ENCODE assay signal across 9 cellular contexts in genomic region chr12:85468356-85469157, GRCh38.
DNase-seq lines count a peak whose midpoint lies in the region; ATAC-seq and TF ChIP-seq lines count a peak whose summit lies in the region.
"Had no signal": no experiment of that assay in that cellular context is flagged by ENCODE, and none has a peak within 500 bp of the region (broad histone marks: within the 10 kb centered on the region; RNA-seq: fewer than 3 reads in every experiment).

No MANE protein-coding gene starts in this region.

- peak overlapping the region; percentile 59 for H3K27ac Mint-ChIP-seq in MCF 10A (ENCODE audit: low read depth, unreplicated experiment)
- H3K27ac Mint-ChIP-seq: CD4-positive, CD25-positive, alpha-beta regulatory T cell had no signal

- peaks cover 21% of the 10 kb centered on the region for H3K4me1 Mint-ChIP-seq in MCF 10A (ENCODE audit: insufficient read depth, unreplicated experiment)

- no peaks in the 10 kb centered on the region for H3K9me3 ChIP-seq in Peyer's patch
- no peaks in the 10 kb centered on the region for H3K9me3 ChIP-seq in skeletal muscle tissue (ENCODE audit: control insufficient read depth in 3 of 3, low read length in 3 of 3)

- no peaks in the 10 kb centered on the region for H3K9me3 Mint-ChIP-seq in MCF 10A (ENCODE audit: unreplicated experiment)

- H3K4me1 ChIP-seq in Peyer's patch, result no peaks in the 10 kb centered on the region
- H3K4me1 ChIP-seq in skeletal muscle tissue (ENCODE audit: control insufficient read depth in 3 of 3, insufficient read depth in 3 of 3, low read length in 3 of 3), result no peaks in the 10 kb centered on the region

- POLR2A ChIA-PET in MCF 10A (lab: Yijun Ruan, JAX), result interaction anchor here (0.6 to 1.0 kb wide), 3 partner anchors 407 to 1948 kb away, joined by 4 read pairs; no protein-coding TSS in a partner anchor

- no peaks in the 10 kb centered on the region for H3K36me3 ChIP-seq in Peyer's patch
- H3K36me3 ChIP-seq in skeletal muscle tissue (ENCODE audit: control insufficient read depth in 3 of 3, insufficient read depth in 3 of 3, low read length in 3 of 3), result no peaks in the 10 kb centered on the region

- H3K4me3 Mint-ChIP-seq in MCF 10A (ENCODE audit: unreplicated experiment), result peak overlapping the region; percentile 69

- no peak for TF ChIP-seq POLR2A in Peyer's patch (IDR thresholded peaks at IDR 0.05)

- intact Hi-C loops in MCF 10A (cut with micrococcal nuclease), result loop anchor here (1.0 to 5.0 kb wide), 4 partner anchors 109 to 452 kb away; no protein-coding TSS in a partner anchor

- H3K27me3 ChIP-seq in Peyer's patch, result no peaks in the 10 kb centered on the region
- H3K27me3 ChIP-seq in skeletal muscle tissue (ENCODE audit: control insufficient read depth in 3 of 3, insufficient read depth in 3 of 3, low read length in 3 of 3), result no peaks in the 10 kb centered on the region

- no peak overlapping the region for H3K27ac ChIP-seq in Peyer's patch
- H3K27ac ChIP-seq in skeletal muscle tissue (ENCODE audit: low read depth, low read length), result no peak overlapping the region

- no TSS peak for BruUV-seq in MCF 10A (replicated peaks; lab: Mats Ljungman, UMichigan)

- H3K4me3 ChIP-seq in Peyer's patch, result peak overlapping the region in 3 of 4 donors; percentile 13 to 44 (median 21)
- peak overlapping the region; percentile 36 to 55 (median 51) for H3K4me3 ChIP-seq in skeletal muscle tissue (ENCODE audit: low read length in 3 of 3)

- ATAC-seq in GM21529 (IDR thresholded peaks at IDR 0.05; ENCODE audit: unreplicated experiment), result peak; percentile 96

- H3K36me3 Mint-ChIP-seq in MCF 10A (ENCODE audit: insufficient read depth, unreplicated experiment), result no peaks in the 10 kb centered on the region
- H3K36me3 Mint-ChIP-seq: CD4-positive, CD25-positive, alpha-beta regulatory T cell had no signal

- no peaks in the 10 kb centered on the region for H3K27me3 Mint-ChIP-seq in MCF 10A (ENCODE audit: insufficient read depth, unreplicated experiment)
- H3K27me3 Mint-ChIP-seq: CD4-positive, CD25-positive, alpha-beta regulatory T cell had no signal

- CTCF ChIA-PET in MCF 10A (lab: Yijun Ruan, JAX), result interaction anchor here (0.5 to 3.6 kb wide), 40 partner anchors 11 to 1247 kb away, joined by 3 to 40 read pairs (median 4); partner anchors contain the start of gene NTS

- peak in 4 of 6 experiments; percentile 57 to 88 (median 82) for TF ChIP-seq CTCF in Peyer's patch (IDR thresholded peaks at IDR 0.05)
- peak; percentile 85 for TF ChIP-seq CTCF in MCF 10A (IDR thresholded peaks at IDR 0.05; ENCODE audit: unreplicated experiment)

- H3K9ac ChIP-seq in skeletal muscle tissue (ENCODE audit: low read depth in 1 of 3, low read length in 3 of 3), result peak overlapping the region in 1 of 3 donors; percentile 40

- DNase-seq in DMS153 treated with DMSO at 0.1 percent for 48 hours (lab: John Stamatoyannopoulos, UW; ENCODE audit: unreplicated experiment) (peak; percentile 42), DMS153 (lab: John Stamatoyannopoulos, UW) (no peak), HT-29 (ENCODE audit: low spot score) (peak; percentile 93), Peyer's patch (no peak), MCF 10A (ENCODE audit: unreplicated experiment) (peak; percentile 78), iPS-NIHi11 (ENCODE audit: low spot score) (peak; percentile 56)

Comparison
In these comparisons a context has a peak if more than half of its experiments do, and no peak if none do; other contexts are left out.
1. DNase-seq: peak in DMS153 treated with DMSO at 0.1 percent for 48 hours (single experiment), HT-29 (single experiment), MCF 10A (single experiment) and iPS-NIHi11 (single experiment); none in DMS153 (single experiment) and Peyer's patch (0 of 3).